ENCODE assay signal across 8 cellular contexts in the genomic region with DNA sequence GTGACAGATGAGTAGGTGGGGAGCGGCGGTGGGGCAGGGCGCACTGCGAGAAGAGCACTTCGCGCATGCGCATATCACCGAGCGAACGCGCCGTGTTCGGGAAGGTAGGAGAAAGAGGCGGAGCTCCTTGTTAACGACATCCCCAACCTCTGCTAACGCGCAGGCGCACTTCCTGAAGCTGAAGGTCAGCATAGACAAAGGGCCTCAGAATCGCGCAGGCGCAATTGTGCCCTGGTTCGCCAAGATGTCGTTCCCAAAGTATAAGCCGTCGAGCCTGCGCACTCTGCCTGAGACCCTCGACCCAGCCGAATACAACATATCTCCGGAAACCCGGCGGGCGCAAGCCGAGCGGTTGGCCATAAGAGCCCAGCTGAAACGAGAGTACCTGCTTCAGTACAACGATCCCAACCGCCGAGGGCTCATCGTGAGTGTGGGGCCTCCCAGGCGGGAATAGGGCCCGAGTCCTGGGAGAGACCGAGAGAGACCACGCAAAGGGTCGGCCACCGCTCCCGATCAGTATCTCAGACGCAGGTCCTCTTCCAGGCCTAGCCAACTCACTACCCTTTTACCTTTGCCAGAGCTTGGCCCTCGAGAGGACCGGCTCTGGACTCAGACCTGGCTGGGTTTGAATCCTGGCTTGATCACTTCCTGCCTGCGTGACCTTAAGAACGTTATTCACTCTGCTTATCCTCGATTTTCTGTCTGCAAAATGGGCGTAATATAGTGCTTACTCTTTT. TPM values are rescaled to one million over a fixed set of nuclear protein-coding genes. Genes with fewer than 3 reads are reported as not detected.
DNase-seq lines count a peak whose midpoint lies in the region; ATAC-seq, FAIRE-seq and TF ChIP-seq lines count a peak whose summit lies in the region.

Gene NDUFB4, plus strand, starts transcription at position 221 of the 737 bp plus-strand sequence. Its CDS starts 24 bp downstream, at position 245.

- peak within 1 kb of the TSS; percentile 90 for H2AFZ ChIP-seq in astrocyte (ENCODE audit: low read depth, low read length)

- H4K20me1 ChIP-seq in astrocyte (ENCODE audit: insufficient read depth, low read length) = peaks cover 9% of the 10 kb centered on the region

- peaks cover 10% of the 10 kb centered on the region for H3K4me1 ChIP-seq in astrocyte (ENCODE audit: insufficient read depth, low read length)
- H3K4me1 ChIP-seq in right cardiac atrium (ENCODE audit: control insufficient read depth, insufficient read depth, low read length) = peaks cover 2% of the 10 kb centered on the region
- H3K4me1 ChIP-seq in uterus = peaks cover 0 to 5% of the 10 kb centered on the region in 2 donors

- peaks cover 1% of the 10 kb centered on the region for H3K4me1 Mint-ChIP-seq in astrocyte (ENCODE audit: low read depth, unreplicated experiment)

- no peaks in the 10 kb centered on the region for H3K36me3 Mint-ChIP-seq in astrocyte (ENCODE audit: low read depth, unreplicated experiment)

- H3K36me3 ChIP-seq in astrocyte (ENCODE audit: insufficient read depth, low read length) (peaks cover 21% of the 10 kb centered on the region), uterus (no peaks in the 10 kb centered on the region)

- peak within 1 kb of the TSS; percentile 95 for H3K4me3 Mint-ChIP-seq in astrocyte (ENCODE audit: unreplicated experiment)

- DNase-seq in NCI-H2029 (lab: John Stamatoyannopoulos, UW) (peak; percentile 99), T-helper 22 cell (ENCODE audit: low read depth) (peak; percentile 96), astrocyte (ENCODE audit: low read depth) (peak; percentile 94), right cardiac atrium (peak; percentile 99), pulmonary artery endothelial cell (ENCODE audit: low read depth, low spot score) (peak; percentile 95), uterus (peak; percentile 95 to 96)

- peaks cover 32% of the 10 kb centered on the region for H3K79me2 ChIP-seq in astrocyte (ENCODE audit: insufficient read depth, low read length)

- TF ChIP-seq CTCF in astrocyte (IDR thresholded peaks at IDR 0.05; ENCODE audit: insufficient read depth, low read depth, low read length) (no peak), uterus (IDR thresholded peaks at IDR 0.05) (peak in 1 of 4 experiments; percentile 23)

- no peaks in the 10 kb centered on the region for H3K9me3 ChIP-seq in astrocyte (ENCODE audit: insufficient read depth, low read depth, low read length)
- no peaks in the 10 kb centered on the region for H3K9me3 ChIP-seq in right cardiac atrium (ENCODE audit: control insufficient read depth, low read length)
- H3K9me3 ChIP-seq in uterus = no peaks in the 10 kb centered on the region

- ATAC-seq in GM18505 (IDR thresholded peaks at IDR 0.05; ENCODE audit: unreplicated experiment) (peak; percentile 95), HG02973 (IDR thresholded peaks at IDR 0.05; ENCODE audit: unreplicated experiment) (peak; percentile 92), right cardiac atrium (peak; percentile 100)

- H3K9ac ChIP-seq in astrocyte (ENCODE audit: low read length) = peak within 1 kb of the TSS; percentile 98

- no peaks in the 10 kb centered on the region for H3K27me3 Mint-ChIP-seq in astrocyte (ENCODE audit: low read depth, unreplicated experiment)

- intact Hi-C loops in right cardiac atrium (cut with DNase I) (no loop called here), uterus (cut with DNase I; ENCODE audit: low total_unique reads) (no loop called here)

- H3K4me3 ChIP-seq in astrocyte (ENCODE audit: insufficient read depth, low read depth, low read length) (peak within 1 kb of the TSS; percentile 97), right cardiac atrium (ENCODE audit: low read length) (peak within 1 kb of the TSS; percentile 97), uterus (peak within 1 kb of the TSS; percentile 71 to 81)

- peak; percentile 85 for TF ChIP-seq POLR2A in GM18505 (IDR thresholded peaks at IDR 0.05; ENCODE audit: borderline replicate concordance, extremely low read depth, insufficient read depth, insufficient read length)
- peak; percentile 72 to 78 for TF ChIP-seq POLR2A in uterus (IDR thresholded peaks at IDR 0.05)

- H3K27ac Mint-ChIP-seq in astrocyte (ENCODE audit: unreplicated experiment) = peak within 1 kb of the TSS; percentile 92

- H3K9me3 Mint-ChIP-seq in astrocyte (ENCODE audit: unreplicated experiment) = no peaks in the 10 kb centered on the region

- peak; percentile 99 for FAIRE-seq in astrocyte (lab: Jason Lieb, UNC)

- peak within 1 kb of the TSS; percentile 90 for H3K27ac ChIP-seq in astrocyte (ENCODE audit: low read depth, low read length)
- peak within 1 kb of the TSS; percentile 91 for H3K27ac ChIP-seq in right cardiac atrium (ENCODE audit: low read length)
- H3K27ac ChIP-seq in uterus = peak within 1 kb of the TSS; percentile 86 to 93

- H3K27me3 ChIP-seq in astrocyte (ENCODE audit: insufficient read depth, low read length) (no peaks in the 10 kb centered on the region), right cardiac atrium (ENCODE audit: control insufficient read depth, insufficient read depth) (no peaks in the 10 kb centered on the region), uterus (no peaks in the 10 kb centered on the region)

- WGBS in right cardiac atrium = under 1% methylated on average over 53 of the region's 53 CpGs

- peak within 1 kb of the TSS; percentile 87 for H3K4me2 ChIP-seq in astrocyte (ENCODE audit: low read length)

RNA-seq across cellular contexts. Expression of gene NDUFB4, which starts in this region (rescaled TPM):
- 107 and 109 TPM in 2 replicates for total RNA-seq in astrocyte
- 100 to 1,000 TPM; 286 to 426 (median 372) TPM for total RNA-seq in right cardiac atrium
- 667 TPM for polyA plus RNA-seq in right cardiac atrium
- 30.3 and 44.5 TPM in 2 replicates for total RNA-seq in pulmonary artery endothelial cell
- total RNA-seq in uterus = 100 to 1,000 TPM in 2 of 4 donors, 10 to 100 TPM in 2; 17.8 to 203 (median 91.8) TPM

Comparison
In these comparisons a context has a peak if more than half of its experiments do, and no peak if none do; other contexts are left out.
1. Peak in every context shown above with its lines: DNase-seq, ATAC-seq, H3K4me3 ChIP-seq and H3K27ac ChIP-seq.